9 cellular contexts compared by ENCODE assay signal in the genomic region with DNA sequence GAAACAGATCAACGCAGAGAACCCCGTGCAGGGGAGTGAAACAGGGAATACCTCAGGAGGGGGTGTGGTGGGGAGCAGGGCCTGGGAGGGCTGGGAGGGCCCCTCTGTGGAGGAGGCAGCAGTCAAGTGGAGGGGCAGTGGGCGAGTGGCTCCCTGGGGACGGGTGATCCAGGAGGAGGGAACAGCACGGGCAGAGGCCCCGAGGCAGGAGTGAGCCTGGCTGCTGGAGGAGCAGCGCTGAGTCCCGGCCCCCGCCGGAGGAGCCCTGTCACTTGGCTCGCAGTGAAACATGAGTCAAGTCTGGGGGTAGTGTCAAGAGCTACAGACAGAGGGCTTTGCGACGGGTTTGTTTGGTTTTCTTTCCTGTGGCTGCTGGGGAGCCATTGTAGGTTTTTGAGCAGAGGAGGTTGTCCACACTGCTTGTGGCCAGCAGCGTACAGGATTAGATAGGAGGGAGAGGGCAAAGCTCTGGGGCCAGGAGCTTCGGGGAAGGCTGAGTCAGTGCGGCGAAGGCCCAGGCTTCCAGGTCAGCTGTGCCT.
DNase-seq lines count a peak whose midpoint lies in the region; ATAC-seq and TF ChIP-seq lines count a peak whose summit lies in the region.
"Had no signal": no experiment of that assay in that cellular context is flagged by ENCODE, and none has a peak within 500 bp of the region (broad histone marks: within the 10 kb centered on the region; RNA-seq: fewer than 3 reads in every experiment).

No MANE protein-coding gene starts in this region.

- TF ChIP-seq CTCF in PC-3 (conservative IDR thresholded peaks at IDR 0.05; ENCODE audit: low read depth, low read length), result no peak

- no peaks in the 10 kb centered on the region for H3K27me3 ChIP-seq in PC-3 (ENCODE audit: low read length)

- BruUV-seq in PC-3 (replicated peaks; lab: Mats Ljungman, UMichigan), result no TSS peak

- no peaks in the 10 kb centered on the region for H3K79me2 ChIP-seq in PC-3 (ENCODE audit: low read length)

- H4K20me1 ChIP-seq in PC-3 (ENCODE audit: low read length), result no peaks in the 10 kb centered on the region

- POLR2A ChIA-PET in PC-3 (lab: Charles Lee; ENCODE audit: unreplicated experiment), result no interaction called here

- H3K27ac ChIP-seq in substantia nigra (ENCODE audit: low read depth, low read length, poor library complexity, severe bottlenecking) (no peak overlapping the region), PC-3 (ENCODE audit: low read length) (no peak overlapping the region)

- CTCF ChIA-PET in PC-3 (lab: Charles Lee), result no interaction called here

- H3K9me3 ChIP-seq in PC-3 (ENCODE audit: low read length), result no peaks in the 10 kb centered on the region

- no peaks in the 10 kb centered on the region for H3K4me1 ChIP-seq in PC-3 (ENCODE audit: insufficient read depth, low read length)

- H3F3A ChIP-seq in PC-3 (ENCODE audit: low read length, unreplicated experiment), result no peaks in the 10 kb centered on the region

- H3K9me2 ChIP-seq in PC-3 (replicated peaks; ENCODE audit: low read length), result no peaks in the 10 kb centered on the region

- no peak overlapping the region for H3K9ac ChIP-seq in PC-3 (ENCODE audit: low read length)

- DNase-seq in AG20443 (ENCODE audit: low spot score) (peak; percentile 89), NCI-H69 (lab: John Stamatoyannopoulos, UW) (peak; percentile 79), head of caudate nucleus (peak in 39 of 42 donors; percentile 25 to 85 (median 66)), NCI-H2196 (lab: John Stamatoyannopoulos, UW; ENCODE audit: unreplicated experiment) (no peak), substantia nigra (lab: John Stamatoyannopoulos, UW) (no peak), PC-3 (no peak)

- H3K4me3 ChIP-seq in PC-3 (ENCODE audit: low read length), result no peak overlapping the region

- ATAC-seq in GM19395 (IDR thresholded peaks at IDR 0.05; ENCODE audit: unreplicated experiment), result peak; percentile 16
- ATAC-seq in PC-3, result no peak
- ATAC-seq in GM18861 (IDR thresholded peaks at IDR 0.05; ENCODE audit: unreplicated experiment), result no peak
- ATAC-seq: activated T-helper 17 cell treated with anti-CD3 and anti-CD28 coated beads, Interleukin-2, amount 50 U/mL, for 72 hours had no signal

- no peak overlapping the region for H3K4me2 ChIP-seq in PC-3 (ENCODE audit: low read length)

- intact Hi-C loops in head of caudate nucleus (cut with DNase I) (loop anchor here (10.0 kb wide), 1 partner anchor 63 kb away; no protein-coding TSS in a partner anchor), PC-3 (cut with micrococcal nuclease) (no loop called here)

- no peaks in the 10 kb centered on the region for H3K36me3 ChIP-seq in PC-3 (ENCODE audit: low read depth, low read length)

- no peak overlapping the region for H2AFZ ChIP-seq in PC-3 (ENCODE audit: low read length)

Comparison
In these comparisons a context has a peak if more than half of its experiments do, and no peak if none do; other contexts are left out.
1. DNase-seq: peak in AG20443 (single experiment), NCI-H69 (single experiment) and head of caudate nucleus (39 of 42); none in NCI-H2196 (single experiment), substantia nigra (0 of 49) and PC-3 (single experiment).